In the genomic region with DNA sequence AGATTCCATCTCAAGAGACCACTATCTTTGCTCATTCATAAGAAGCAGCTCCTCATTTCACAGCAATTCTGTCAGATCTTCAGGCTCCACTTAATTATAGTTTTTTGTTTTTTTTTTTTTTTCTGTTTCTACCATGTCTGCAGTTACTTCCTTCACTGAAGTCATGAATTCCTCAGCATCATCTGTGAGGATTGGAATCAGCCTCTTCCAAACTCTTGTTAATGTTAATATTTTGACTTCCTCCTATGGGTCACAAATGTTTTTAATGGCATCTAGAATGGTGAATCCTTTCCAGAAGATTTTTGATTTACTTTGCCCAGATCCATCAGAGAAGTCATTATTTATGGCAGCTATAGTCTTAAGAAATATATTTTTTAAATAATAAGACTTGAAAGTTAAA, we compare ENCODE assay signal across 17 cellular contexts.
"Had no signal": no experiment of that assay in that cellular context is flagged by ENCODE, and none has a peak within 500 bp of the region (broad histone marks: within the 10 kb centered on the region; RNA-seq: fewer than 3 reads in every experiment).

No MANE protein-coding gene starts in this region.

- H3K4me1 Mint-ChIP-seq: naive thymus-derived CD8-positive, alpha-beta T cell had no signal

- H3K9me3 Mint-ChIP-seq: activated CD4-positive, alpha-beta memory T cell treated with anti-CD3 and anti-CD28 coated beads for 36 hours; activated T-cell treated with anti-CD3 and anti-CD28 coated beads, Interleukin-2, amount 50 U/mL, for 72 hours; naive thymus-derived CD8-positive, alpha-beta T cell; stimulated activated naive B cell treated with anti-CD40 and anti-IgM and Interleukin-4, amounts not matched to agents 10 μg/mL and 1 μg/mL and 100 μg/mL, for 72 hours had no signal

- H3K4me1 ChIP-seq: body of pancreas, prostate gland, right lobe of liver, spleen had no signal

- H3K27me3 Mint-ChIP-seq: activated CD4-positive, alpha-beta memory T cell treated with anti-CD3 and anti-CD28 coated beads for 36 hours; naive thymus-derived CD8-positive, alpha-beta T cell; stimulated activated naive B cell treated with anti-CD40 and anti-IgM and Interleukin-4, amounts not matched to agents 10 μg/mL and 1 μg/mL and 100 μg/mL, for 72 hours had no signal

- FAIRE-seq: endometrium had no signal

- H3K27me3 ChIP-seq: body of pancreas, neutrophil, right lobe of liver, spleen had no signal

- DNase-seq: activated CD4-positive, alpha-beta memory T cell treated with anti-CD3 and anti-CD28 coated beads for 36 hours; activated CD4-positive, alpha-beta T cell treated with anti-CD3 and anti-CD28 coated beads for 1 hour; activated naive CD4-positive, alpha-beta T cell; activated T-cell treated with anti-CD3 and anti-CD28 coated beads, Interleukin-2, amount 50 U/mL, for 72 hours; body of pancreas; central memory CD4-positive, alpha-beta T cell; naive thymus-derived CD8-positive, alpha-beta T cell; right lobe of liver; spleen; stimulated activated CD4-positive, alpha-beta T cell treated with anti-CD3 and anti-CD28 coated beads, Interleukin-1b, Interleukin-23, amount 100 ng/mL, for 48 hours; stimulated activated naive B cell treated with anti-CD40 and anti-IgM and Interleukin-4, amounts not matched to agents 10 μg/mL and 1 μg/mL and 100 μg/mL, for 72 hours; substantia nigra; T-helper 9 cell; trophoblast cell had no signal

- H3K27ac Mint-ChIP-seq: activated CD4-positive, alpha-beta memory T cell treated with anti-CD3 and anti-CD28 coated beads for 36 hours; activated T-cell treated with anti-CD3 and anti-CD28 coated beads, Interleukin-2, amount 50 U/mL, for 72 hours had no signal

- H3K27ac ChIP-seq: body of pancreas, neutrophil, prostate gland, right lobe of liver, spleen had no signal

- H3K36me3 ChIP-seq: prostate gland had no signal

- H3K4me3 Mint-ChIP-seq: activated CD4-positive, alpha-beta memory T cell treated with anti-CD3 and anti-CD28 coated beads for 36 hours; activated T-cell treated with anti-CD3 and anti-CD28 coated beads, Interleukin-2, amount 50 U/mL, for 72 hours; naive thymus-derived CD8-positive, alpha-beta T cell; stimulated activated naive B cell treated with anti-CD40 and anti-IgM and Interleukin-4, amounts not matched to agents 10 μg/mL and 1 μg/mL and 100 μg/mL, for 72 hours had no signal

- ATAC-seq: activated T-cell treated with anti-CD3 and anti-CD28 coated beads, Interleukin-2, amount 50 U/mL, for 72 hours; body of pancreas; naive thymus-derived CD8-positive, alpha-beta T cell; right lobe of liver; stimulated activated naive B cell treated with anti-CD40 and anti-IgM and Interleukin-4, amounts not matched to agents 10 μg/mL and 1 μg/mL and 100 μg/mL, for 72 hours had no signal

- H3K9me3 ChIP-seq: body of pancreas, neutrophil, prostate gland, right lobe of liver, spleen had no signal

- H3K4me3 ChIP-seq: body of pancreas, prostate gland, right lobe of liver, spleen had no signal
